In genomic region chr4:102344955-102345794, GRCh38 we compare ENCODE assay signal across 1 cellular context.
A peak's percentile ranks its signal among the peaks of the same experiment; 100 is the strongest.
TF ChIP-seq lines count a peak whose summit lies in the region.

TSS of gene SLC39A8 (minus strand) at chr4:102345482. CDS start at chr4:102344662, 820 bp downstream.

TF ChIP-seq in K562, 482 proteins besides CTCF, POLR2A, EP300 and RAD21 (continued from another document and continues in another):
- TF ChIP-seq MNT (conservative IDR thresholded peaks at IDR 0.05) (peak; percentile 97 to 98), ARID3A (IDR thresholded peaks at IDR 0.05; ENCODE audit: borderline replicate concordance, low read depth, low read length) (0 out of 2 replicates have a peak, but pooled peaks have one; percentile 17), MAZ (CRISPR knock-in tag; conservative IDR thresholded peaks at IDR 0.05 in 1 of 2, IDR thresholded peaks at IDR 0.05 in 1 of 2) (peak in 1 of 2 experiments; percentile 80; a peak in 2 of 4 replicates), KLF16 (IDR thresholded peaks at IDR 0.05) (peak; percentile 68), L3MBTL2 (IDR thresholded peaks at IDR 0.05) (peak; percentile 91), HINFP (tag; conservative IDR thresholded peaks at IDR 0.05; ENCODE audit: low read depth) (peak; percentile 88), CREB3 (tag; conservative IDR thresholded peaks at IDR 0.05; ENCODE audit: low read depth) (no peak), TRIM24 (IDR thresholded peaks at IDR 0.05) (peak; percentile 27 to 50; a peak in 1 of 4 replicates), ZBTB33 (CRISPR knock-in tag; IDR thresholded peaks at IDR 0.05) (peak; percentile 44; the same call in 1 of the 2 replicates), ZNF639 (CRISPR knock-in tag; conservative IDR thresholded peaks at IDR 0.05 in 1 of 2, IDR thresholded peaks at IDR 0.05 in 1 of 2) (peak in 1 of 2 experiments; percentile 62; a peak in 1 of 4 replicates), USF1 (CRISPR knock-in tag; IDR thresholded peaks at IDR 0.05) (peak; percentile 86), ZBTB40 (IDR thresholded peaks at IDR 0.05) (no peak), ZBTB40 (CRISPR knock-in tag; IDR thresholded peaks at IDR 0.05) (no peak), ZNF444 (CRISPR knock-in tag; IDR thresholded peaks at IDR 0.05) (no peak), NCOR1 (IDR thresholded peaks at IDR 0.05) (peak; percentile 28), NELFE (IDR thresholded peaks at IDR 0.05; ENCODE audit: insufficient read depth, insufficient read length) (no peak), CEBPB (tag; IDR thresholded peaks at IDR 0.05) (no peak), ZNF324 (CRISPR knock-in tag; IDR thresholded peaks at IDR 0.05) (no peak), ZBTB5 (IDR thresholded peaks at IDR 0.05) (peak; percentile 98), CCNT2 (IDR thresholded peaks at IDR 0.05; ENCODE audit: borderline replicate concordance, extremely low read depth, insufficient read length, low read depth, low read length) (peak; percentile 75), ARID4B (CRISPR knock-in tag; IDR thresholded peaks at IDR 0.05) (peak; percentile 58; the same call in 1 of the 2 replicates), MAFK (IDR thresholded peaks at IDR 0.05; ENCODE audit: low read length) (no peak), POU5F1 (IDR thresholded peaks at IDR 0.05; ENCODE audit: borderline replicate concordance, low read depth, low read length, partially characterized antibody) (no peak), SMARCE1 (IDR thresholded peaks at IDR 0.05) (peak; percentile 45; the same call in 1 of the 2 replicates)
